Comparison of ENCODE assay signal across 9 cellular contexts in genomic region chr10:63666836-63667383, GRCh38.
A peak's percentile ranks its signal among the peaks of the same experiment; 100 is the strongest.
DNase-seq lines count a peak whose midpoint lies in the region; ATAC-seq and TF ChIP-seq lines count a peak whose summit lies in the region.
"Had no signal": no experiment of that assay in that cellular context is flagged by ENCODE, and none has a peak within 500 bp of the region (broad histone marks: within the 10 kb centered on the region; RNA-seq: fewer than 3 reads in every experiment).

No MANE protein-coding gene starts in this region.

- H3F3A ChIP-seq in SK-N-SH (replicated peaks; ENCODE audit: insufficient read depth) = peaks cover 20% of the 10 kb centered on the region

- no peak overlapping the region for H3K56ac ChIP-seq in H9 (ENCODE audit: insufficient read length, low read depth, low read length)

- no peak overlapping the region for H3K14ac ChIP-seq in H9 (ENCODE audit: insufficient read depth, low read length)

- no peak overlapping the region for H2BK12ac ChIP-seq in H9 (ENCODE audit: insufficient read length, low read depth, low read length)

- H3K9me3 Mint-ChIP-seq in Caco-2 (ENCODE audit: unreplicated experiment) (peaks cover 5% of the 10 kb centered on the region), H9 (no peaks in the 10 kb centered on the region)
- H3K9me3 Mint-ChIP-seq: natural killer cell treated with Interleukin-12 subunit alpha and Interleukin-12 subunit beta and Interleukin-15 and Interleukin-18, amount 100 ng/mL, for 72 hours had no signal

- H3K4me3 Mint-ChIP-seq in Caco-2 (ENCODE audit: unreplicated experiment) (no peak overlapping the region), H9 (no peak overlapping the region)
- H3K4me3 Mint-ChIP-seq: natural killer cell treated with Interleukin-12 subunit alpha and Interleukin-12 subunit beta and Interleukin-15 and Interleukin-18, amount 100 ng/mL, for 72 hours had no signal

- TF ChIP-seq EP300 in SK-N-SH (IDR thresholded peaks at IDR 0.05; ENCODE audit: borderline replicate concordance in 1 of 2, low read depth in 1 of 2, low read length in 1 of 2) = peak in 1 of 2 experiments; percentile 65; a peak in 1 of 4 replicates

- TF ChIP-seq CTCF in SK-N-SH (IDR thresholded peaks at IDR 0.05) (no peak), Caco-2 (IDR thresholded peaks at IDR 0.05; ENCODE audit: insufficient read depth in 1 of 2, low read depth in 1 of 2, low read length in 1 of 2, severe bottlenecking in 1 of 2, unreplicated experiment in 1 of 2) (no peak), H9 (conservative IDR thresholded peaks at IDR 0.05) (no peak)

- no peak overlapping the region for H4K5ac ChIP-seq in H9 (ENCODE audit: insufficient read length, low read depth, low read length)

- H3K36me3 Mint-ChIP-seq in Caco-2 (ENCODE audit: insufficient read depth, unreplicated experiment) (peaks cover 6% of the 10 kb centered on the region), H9 (ENCODE audit: insufficient read depth in 1 of 3, low read depth in 3 of 3) (peaks cover 0 to 1% (median 0%) of the 10 kb centered on the region in 3 experiments; a peak in 1 of 7 replicates)
- H3K36me3 Mint-ChIP-seq: natural killer cell treated with Interleukin-12 subunit alpha and Interleukin-12 subunit beta and Interleukin-15 and Interleukin-18, amount 100 ng/mL, for 72 hours had no signal

- no peak overlapping the region for H3K18ac ChIP-seq in H9 (ENCODE audit: insufficient read length, low read depth, low read length)

- POLR2A ChIA-PET in SK-N-SH (lab: Yijun Ruan, JAX) (no interaction called here), Caco-2 (lab: Charles Lee) (no interaction called here)

- H3K36me3 ChIP-seq in SK-N-SH (replicated peaks in 1 of 2; ENCODE audit: control insufficient read depth in 1 of 2, insufficient read depth in 2 of 2, low read length in 1 of 2) (no peaks in the 10 kb centered on the region), Caco-2 (ENCODE audit: control insufficient read depth, insufficient read depth, low read length) (no peaks in the 10 kb centered on the region)

- H3K27me3 Mint-ChIP-seq in Caco-2 (ENCODE audit: insufficient read depth, unreplicated experiment) = no peaks in the 10 kb centered on the region
- H3K27me3 Mint-ChIP-seq in H9 (ENCODE audit: low read depth) = no peaks in the 10 kb centered on the region

- no peak overlapping the region for H4K91ac ChIP-seq in H9 (ENCODE audit: insufficient read length, low read depth, low read length)

- H2BK20ac ChIP-seq in H9 (ENCODE audit: low read depth, low read length, poor library complexity, severe bottlenecking) = no peak overlapping the region

- H4K8ac ChIP-seq in H9 (replicated peaks; ENCODE audit: insufficient read length, low read depth, low read length) = no peak overlapping the region

- peak; percentile 73 for ATAC-seq in GM18508 (IDR thresholded peaks at IDR 0.05; ENCODE audit: insufficient read depth, unreplicated experiment)
- peak; percentile 74 for ATAC-seq in HG02610 (IDR thresholded peaks at IDR 0.05; ENCODE audit: unreplicated experiment)

- H3K23me2 ChIP-seq in H9 (ENCODE audit: insufficient read length, low read depth, low read length, poor library complexity, severe bottlenecking) = no peaks in the 10 kb centered on the region

- no peak overlapping the region for H3K4ac ChIP-seq in H9 (ENCODE audit: low read depth, low read length)

- CTCF ChIA-PET in SK-N-SH (lab: Yijun Ruan, JAX) = no interaction called here
- CTCF ChIA-PET in Caco-2 (lab: Charles Lee) = no interaction called here

- H3K23ac ChIP-seq in H9 (ENCODE audit: insufficient read length, low read depth, low read length) = no peak overlapping the region

- H3K27ac ChIP-seq in SK-N-SH (ENCODE audit: low read depth in 2 of 2, low read length in 1 of 2) (peak overlapping the region; percentile 56 to 78; a peak in 3 of 4 replicates), H9 (ENCODE audit: insufficient read length, low read depth, low read length) (no peak overlapping the region)

- peaks cover 30 to 42% of the 10 kb centered on the region in 2 experiments for H3K4me1 ChIP-seq in SK-N-SH (ENCODE audit: control insufficient read depth in 1 of 2, insufficient read depth in 2 of 2, low read depth in 1 of 2, low read length in 1 of 2)
- peaks cover 11% of the 10 kb centered on the region for H3K4me1 ChIP-seq in Caco-2
- H3K4me1 ChIP-seq in H9 (ENCODE audit: insufficient read depth, low read length) = peaks cover 13% of the 10 kb centered on the region

- no peaks in the 10 kb centered on the region for H3K9me3 ChIP-seq in SK-N-SH
- H3K9me3 ChIP-seq in Caco-2 = no peaks in the 10 kb centered on the region
- no peaks in the 10 kb centered on the region for H3K9me3 ChIP-seq in H9 (ENCODE audit: control insufficient read depth, low read depth, low read length)

- H3K9ac ChIP-seq in SK-N-SH (no peak overlapping the region), H9 (ENCODE audit: extremely low read depth, insufficient read length, low read length) (no peak overlapping the region)

- H3K4me1 Mint-ChIP-seq in Caco-2 (ENCODE audit: low read depth, unreplicated experiment) (peaks cover 15% of the 10 kb centered on the region), H9 (peaks cover 34 to 35% of the 10 kb centered on the region in 2 experiments)

- H3K27ac Mint-ChIP-seq in Caco-2 (ENCODE audit: unreplicated experiment) = no peak overlapping the region
- no peak overlapping the region; a peak in 1 of 7 replicates for H3K27ac Mint-ChIP-seq in H9
- H3K27ac Mint-ChIP-seq: natural killer cell treated with Interleukin-12 subunit alpha and Interleukin-12 subunit beta and Interleukin-15 and Interleukin-18, amount 100 ng/mL, for 72 hours had no signal

- 0 out of 2 replicates have a peak overlapping the region, but pooled peaks have one; percentile 26 for H3K4me2 ChIP-seq in SK-N-SH
- no peak overlapping the region for H3K4me2 ChIP-seq in H9 (ENCODE audit: insufficient read depth, insufficient read length, low read length)

- 48% methylated on average over 4 of the region's 4 CpGs for WGBS in SK-N-SH (ENCODE audit: low lambda C conversion rate)
- no CpG with 5 or more reads among the region's 4 CpGs for WGBS in H9 (ENCODE audit: extremely low coverage, insufficient read length, low lambda C conversion rate)

- no peak overlapping the region for H2AFZ ChIP-seq in SK-N-SH (ENCODE audit: low read depth)
- no peak overlapping the region for H2AFZ ChIP-seq in H9 (ENCODE audit: low read length)

- no peak for TF ChIP-seq RAD21 in SK-N-SH (IDR thresholded peaks at IDR 0.05; ENCODE audit: low read length)

- no peak overlapping the region for H2BK5ac ChIP-seq in H9 (ENCODE audit: insufficient read length, low read length)

- no peak overlapping the region for H2AK5ac ChIP-seq in H9 (ENCODE audit: insufficient read length, low read length)

- DNase-seq in SK-N-SH (no peak), pulmonary artery endothelial cell (ENCODE audit: low read depth, low spot score) (peak; percentile 86), Caco-2 (no peak), H9 (no peak), NCI-H1436 (lab: John Stamatoyannopoulos, UW) (no peak)
- no peak for DNase-seq in activated CD4-positive, alpha-beta T cell treated with anti-CD3 and anti-CD28 coated beads, Interleukin-2, amount 50 U/mL, for 48 hours

- H4K20me1 ChIP-seq in SK-N-SH (ENCODE audit: insufficient read depth) = no peaks in the 10 kb centered on the region
- H4K20me1 ChIP-seq in H9 (ENCODE audit: control insufficient read depth, insufficient read depth, insufficient read length) = no peaks in the 10 kb centered on the region

- no peak overlapping the region for H3K4me3 ChIP-seq in SK-N-SH (ENCODE audit: low read depth in 2 of 2, low read length in 1 of 2)
- no peak overlapping the region for H3K4me3 ChIP-seq in Caco-2 (ENCODE audit: low read depth, low read length)

- no peak overlapping the region for H2BK15ac ChIP-seq in H9 (ENCODE audit: low read depth, low read length)

- BruUV-seq in Caco-2 (replicated peaks; lab: Mats Ljungman, UMichigan) = no TSS peak

- no peak overlapping the region for H3T11ph ChIP-seq in H9 (ENCODE audit: low read length)

- no peaks in the 10 kb centered on the region for H3K27me3 ChIP-seq in SK-N-SH (ENCODE audit: insufficient read depth)
- H3K27me3 ChIP-seq in Caco-2 (replicated peaks; ENCODE audit: control insufficient read depth, insufficient read depth, low read length) = no peaks in the 10 kb centered on the region
- H3K27me3 ChIP-seq in H9 (ENCODE audit: insufficient read depth, low read length) = no peaks in the 10 kb centered on the region

- H3K79me2 ChIP-seq in SK-N-SH (ENCODE audit: insufficient read depth) (no peaks in the 10 kb centered on the region), H9 (ENCODE audit: insufficient read depth, low read length) (no peaks in the 10 kb centered on the region)

- no peak overlapping the region for H2BK120ac ChIP-seq in H9 (ENCODE audit: low read depth, low read length, poor library complexity, severe bottlenecking)

- H3K9me2 ChIP-seq in SK-N-SH = no peaks in the 10 kb centered on the region

- no peaks in the 10 kb centered on the region for H3K79me1 ChIP-seq in H9 (ENCODE audit: insufficient read depth, low read depth, low read length, poor library complexity, severe bottlenecking)

- intact Hi-C loops in Caco-2 (cut with micrococcal nuclease; ENCODE audit: unreplicated experiment) = no loop called here

TF ChIP-seq in SK-N-SH, 30 proteins besides CTCF, POLR2A, EP300 and RAD21 (continues in another document):
- TF ChIP-seq POLR2AphosphoS5 (IDR thresholded peaks at IDR 0.05; ENCODE audit: low read depth, low read length) = no peak
- no peak for TF ChIP-seq RCOR1 (IDR thresholded peaks at IDR 0.05; ENCODE audit: low read length)
- TF ChIP-seq RXRA (IDR thresholded peaks at IDR 0.05; ENCODE audit: borderline replicate concordance, low read depth) = peak; percentile 89
- TF ChIP-seq GATA2 (CRISPR knock-in tag; IDR thresholded peaks at IDR 0.05) = no peak
- no peak for TF ChIP-seq CHD2 (IDR thresholded peaks at IDR 0.05; ENCODE audit: low read length, partially characterized antibody)
- TF ChIP-seq ELF1 (IDR thresholded peaks at IDR 0.05) = no peak
- peak; percentile 82 for TF ChIP-seq FOSL2 (IDR thresholded peaks at IDR 0.05; ENCODE audit: borderline replicate concordance, low read depth)
- no peak for TF ChIP-seq SIN3A (IDR thresholded peaks at IDR 0.05; ENCODE audit: borderline replicate concordance, low read depth, low read length)
- TF ChIP-seq YY1 (IDR thresholded peaks at IDR 0.05; ENCODE audit: low read depth) = no peak
- TF ChIP-seq, protein P1, sequence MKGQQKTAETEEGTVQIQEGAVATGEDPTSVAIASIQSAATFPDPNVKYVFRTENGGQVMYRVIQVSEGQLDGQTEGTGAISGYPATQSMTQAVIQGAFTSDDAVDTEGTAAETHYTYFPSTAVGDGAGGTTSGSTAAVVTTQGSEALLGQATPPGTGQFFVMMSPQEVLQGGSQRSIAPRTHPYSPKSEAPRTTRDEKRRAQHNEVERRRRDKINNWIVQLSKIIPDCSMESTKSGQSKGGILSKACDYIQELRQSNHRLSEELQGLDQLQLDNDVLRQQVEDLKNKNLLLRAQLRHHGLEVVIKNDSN (IDR thresholded peaks at IDR 0.05; ENCODE audit: borderline replicate concordance, low read depth) = no peak
